7 cellular contexts compared by ENCODE assay signal in genomic region chr1:23825076-23825761, GRCh38. TPM values are rescaled to one million over a fixed set of nuclear protein-coding genes. Genes with fewer than 3 reads are reported as not detected.
DNase-seq lines count a peak whose midpoint lies in the region; ATAC-seq, FAIRE-seq and TF ChIP-seq lines count a peak whose summit lies in the region.

Gene HMGCL (minus strand): TSS chr1:23825429. CDS start chr1:23825415, 14 bp downstream.

- in situ Hi-C loops in T47D (cut with HindIII; ENCODE audit: low pct_unique_long_range_greater_than_20kb, low sequenced_read_pairs), result no loop called here

- peak; percentile 87 for ATAC-seq in HG03039 (IDR thresholded peaks at IDR 0.05; ENCODE audit: unreplicated experiment)

- peak; percentile 85 for DNase-seq in GM18507 (ENCODE audit: extremely low spot score, insufficient read length, low read depth)
- DNase-seq in NCI-H2196 treated with DMSO at 0.1 percent for 48 hours (lab: John Stamatoyannopoulos, UW; ENCODE audit: unreplicated experiment), result peak; percentile 83
- DNase-seq in T47D (ENCODE audit: low read depth in 1 of 2, low spot score in 1 of 2), result peak; percentile 75 to 84

- H3K36me3 ChIP-seq in iPS-20b (ENCODE audit: insufficient read depth, low read depth, low read length) (no peaks in the 10 kb centered on the region), skeletal muscle tissue (ENCODE audit: control insufficient read depth in 3 of 3, insufficient read depth in 3 of 3, low read length in 3 of 3) (peaks cover 1 to 4% (median 2%) of the 10 kb centered on the region in 3 donors)

- H3K27me3 ChIP-seq in iPS-20b (ENCODE audit: insufficient read depth, low read length), result no peaks in the 10 kb centered on the region
- H3K27me3 ChIP-seq in skeletal muscle tissue (ENCODE audit: control insufficient read depth in 3 of 3, insufficient read depth in 3 of 3, low read length in 3 of 3), result no peaks in the 10 kb centered on the region

- H3K4me3 ChIP-seq in iPS-20b (ENCODE audit: low read length), result peak within 1 kb of the TSS; percentile 95
- peak within 1 kb of the TSS; percentile 81 to 96 (median 90) for H3K4me3 ChIP-seq in skeletal muscle tissue (ENCODE audit: low read length in 3 of 3)

- peak; percentile 87 for FAIRE-seq in GM18507 (lab: Jason Lieb, UNC)

- no peaks in the 10 kb centered on the region for H3K4me1 ChIP-seq in iPS-20b (ENCODE audit: insufficient read depth, low read length)
- peaks cover 9 to 17% (median 11%) of the 10 kb centered on the region in 3 donors for H3K4me1 ChIP-seq in skeletal muscle tissue (ENCODE audit: control insufficient read depth in 3 of 3, insufficient read depth in 3 of 3, low read length in 3 of 3)

- no peak for TF ChIP-seq CTCF in VCaP (conservative IDR thresholded peaks at IDR 0.05)

- peak within 1 kb of the TSS; percentile 92 for H3K9ac ChIP-seq in iPS-20b (ENCODE audit: low read depth, low read length)
- peak within 1 kb of the TSS; percentile 97 to 100 (median 100) for H3K9ac ChIP-seq in skeletal muscle tissue (ENCODE audit: low read depth in 1 of 3, low read length in 3 of 3)

- H3K9me3 ChIP-seq in iPS-20b (ENCODE audit: insufficient read depth, low read depth, low read length) (no peaks in the 10 kb centered on the region), skeletal muscle tissue (ENCODE audit: control insufficient read depth in 3 of 3, low read length in 3 of 3) (no peaks in the 10 kb centered on the region)

- H3K27ac ChIP-seq in VCaP (peak within 1 kb of the TSS; percentile 84), iPS-20b (ENCODE audit: low read length) (peak within 1 kb of the TSS; percentile 30), skeletal muscle tissue (ENCODE audit: low read depth, low read length) (peak within 1 kb of the TSS; percentile 98)

RNA-seq across cellular contexts. Expression of gene HMGCL, which starts in this region (rescaled TPM):
- total RNA-seq in skeletal muscle tissue, result 31.3 TPM

Comparison
In these comparisons a context has a peak if more than half of its experiments do, and no peak if none do; other contexts are left out.
1. Peak in every context shown above with its lines: DNase-seq, ATAC-seq, H3K4me3 ChIP-seq and H3K27ac ChIP-seq.
2. H3K27ac ChIP-seq: peak in every context shown above with its lines; median percentile 98 in skeletal muscle tissue; 84 in VCaP; 30 in iPS-20b.